In genomic region chr20:22678678-22679077, GRCh38 we compare ENCODE assay signal across 20 cellular contexts.
A peak's percentile ranks its signal among the peaks of the same experiment; 100 is the strongest.
DNase-seq lines count a peak whose midpoint lies in the region; TF ChIP-seq lines count a peak whose summit lies in the region.
"Had no signal": no experiment of that assay in that cellular context is flagged by ENCODE, and none has a peak within 500 bp of the region (broad histone marks: within the 10 kb centered on the region; RNA-seq: fewer than 3 reads in every experiment).

No MANE protein-coding gene starts in this region.

- no peak overlapping the region for H3K9ac ChIP-seq in endodermal cell (ENCODE audit: extremely low read depth, low read length, poor library complexity, severe bottlenecking)
- H3K9ac ChIP-seq: BLaER1 had no signal

- H3K4me3 Mint-ChIP-seq in endodermal cell = no peak overlapping the region
- H3K4me3 Mint-ChIP-seq: B cell; CD4-positive, CD25-positive, alpha-beta regulatory T cell; CD8-positive, alpha-beta T cell; GM23338 had no signal

- H3K4me1 Mint-ChIP-seq in endodermal cell = peaks cover 27% of the 10 kb centered on the region
- H3K4me1 Mint-ChIP-seq: CD4-positive, CD25-positive, alpha-beta regulatory T cell had no signal

- no peaks in the 10 kb centered on the region for H3K36me3 Mint-ChIP-seq in endodermal cell (ENCODE audit: low read depth)
- H3K36me3 Mint-ChIP-seq: CD4-positive, CD25-positive, alpha-beta regulatory T cell; CD8-positive, alpha-beta T cell had no signal

- intact Hi-C loops in cardiac septum (cut with DNase I) = no loop called here

- H3K27me3 Mint-ChIP-seq in endodermal cell (ENCODE audit: insufficient read depth) = no peaks in the 10 kb centered on the region
- H3K27me3 Mint-ChIP-seq: B cell; CD4-positive, CD25-positive, alpha-beta regulatory T cell had no signal

- TF ChIP-seq CTCF in right atrium auricular region (IDR thresholded peaks at IDR 0.05) = no peak
- no peak for TF ChIP-seq CTCF in HEK293 (tag by site-specific recombination; IDR thresholded peaks at IDR 0.05)
- TF ChIP-seq CTCF in endodermal cell (conservative IDR thresholded peaks at IDR 0.05) = no peak

- H3K9me3 ChIP-seq in right atrium auricular region (peaks cover 0 to 6% of the 10 kb centered on the region in 2 donors), HEK293 (ENCODE audit: control insufficient read depth, insufficient read depth, low read depth, low read length) (no peaks in the 10 kb centered on the region), endodermal cell (ENCODE audit: control insufficient read depth, low read length) (peaks cover 12% of the 10 kb centered on the region)
- H3K9me3 ChIP-seq: HAP-1 had no signal

- no peak overlapping the region for H3K27ac Mint-ChIP-seq in endodermal cell
- H3K27ac Mint-ChIP-seq: B cell; CD4-positive, CD25-positive, alpha-beta regulatory T cell; CD8-positive, alpha-beta T cell; GM23338 had no signal

- H3K4me1 ChIP-seq in right atrium auricular region (no peaks in the 10 kb centered on the region), HEK293 (ENCODE audit: control insufficient read depth, insufficient read depth, low read length) (no peaks in the 10 kb centered on the region), endodermal cell (ENCODE audit: control insufficient read depth, insufficient read depth, low read length) (peaks cover under 1% of the 10 kb centered on the region)
- H3K4me1 ChIP-seq: HAP-1 had no signal

- no peak overlapping the region for H3K27ac ChIP-seq in right atrium auricular region
- H3K27ac ChIP-seq in HEK293 (ENCODE audit: extremely low read depth, low read depth, low read length) = no peak overlapping the region
- H3K27ac ChIP-seq in endodermal cell (ENCODE audit: low read depth, low read length) = no peak overlapping the region
- H3K27ac ChIP-seq: 22Rv1, BLaER1, C4-2B had no signal

- DNase-seq in right atrium auricular region (ENCODE audit: low spot score) (peak; percentile 28), cardiac septum (ENCODE audit: low spot score) (no peak), endodermal cell (no peak), AML-193 (lab: John Stamatoyannopoulos, UW) (no peak), 8988T (no peak), T-helper 9 cell (no peak)
- DNase-seq: CD4-positive, CD25-positive, alpha-beta regulatory T cell; CD8-positive, alpha-beta T cell; DMS 273 treated with DMSO at 0.1 percent for 48 hours; DMS79; EL; GDM1 had no signal

- H3K27me3 ChIP-seq in right atrium auricular region = no peaks in the 10 kb centered on the region
- no peaks in the 10 kb centered on the region for H3K27me3 ChIP-seq in endodermal cell (ENCODE audit: control insufficient read depth, insufficient read depth, low read length, poor library complexity, severe bottlenecking)
- H3K27me3 ChIP-seq: BLaER1 had no signal

- H3K4me3 ChIP-seq in right atrium auricular region (no peak overlapping the region), HEK293 (ENCODE audit: low read depth, low read length) (no peak overlapping the region), endodermal cell (ENCODE audit: low read length) (peak overlapping the region; percentile 47)
- H3K4me3 ChIP-seq: BLaER1, GM12878, GM23338, HAP-1 had no signal

- 94 to 99% methylated on average over 2 of the region's 2 CpGs for WGBS in endodermal cell (ENCODE audit: insufficient coverage in 1 of 2, insufficient read length in 1 of 2), 2 experiments

- peaks cover 12% of the 10 kb centered on the region for H3K9me3 Mint-ChIP-seq in endodermal cell
- H3K9me3 Mint-ChIP-seq: CD8-positive, alpha-beta T cell had no signal

- POLR2A ChIA-PET in HEK293 (lab: Yijun Ruan, JAX) = no interaction called here

- CTCF ChIA-PET in HEK293 (lab: Yijun Ruan, JAX) = interaction anchor here (1.2 to 1.8 kb wide), 2 partner anchors 92 to 337 kb away, joined by 3 to 5 read pairs; no protein-coding TSS in a partner anchor

- no peaks in the 10 kb centered on the region for H3K36me3 ChIP-seq in right atrium auricular region
- H3K36me3 ChIP-seq in HEK293 (ENCODE audit: control insufficient read depth in 2 of 2, insufficient read depth in 1 of 2, low read length in 2 of 2) = no peaks in the 10 kb centered on the region
- no peaks in the 10 kb centered on the region for H3K36me3 ChIP-seq in endodermal cell (ENCODE audit: control insufficient read depth, insufficient read depth, low read length)
- H3K36me3 ChIP-seq: HAP-1 had no signal

TF ChIP-seq in HEK293, 187 proteins besides CTCF, POLR2A, EP300 and RAD21:
- TF ChIP-seq ZBTB44 (tag by site-specific recombination; IDR thresholded peaks at IDR 0.05) = no peak
- no peak for TF ChIP-seq ZNF366 (tag by site-specific recombination; conservative IDR thresholded peaks at IDR 0.05)
- no peak for TF ChIP-seq YY2 (tag by site-specific recombination; IDR thresholded peaks at IDR 0.05)
- no peak for TF ChIP-seq SALL2 (tag by site-specific recombination; IDR thresholded peaks at IDR 0.05; ENCODE audit: borderline replicate concordance)
- TF ChIP-seq RBAK (tag by site-specific recombination; IDR thresholded peaks at IDR 0.05) = peak; percentile 77
- no peak for TF ChIP-seq ZBTB20 (tag by site-specific recombination; IDR thresholded peaks at IDR 0.05)
- no peak for TF ChIP-seq ZNF302 (tag by site-specific recombination; IDR thresholded peaks at IDR 0.05; ENCODE audit: low read depth)
- TF ChIP-seq ZSCAN4 (tag by site-specific recombination; IDR thresholded peaks at IDR 0.05) = no peak
